In genomic region chr1:109890115-109890953, GRCh38 we compare ENCODE assay signal across 15 cellular contexts. TPM values are rescaled to one million over a fixed set of nuclear protein-coding genes. Genes with fewer than 3 reads are reported as not detected.
A peak's percentile ranks its signal among the peaks of the same experiment; 100 is the strongest.
DNase-seq lines count a peak whose midpoint lies in the region; ATAC-seq lines count a peak whose summit lies in the region.
"Had no signal": no experiment of that assay in that cellular context is flagged by ENCODE, and none has a peak within 500 bp of the region (broad histone marks: within the 10 kb centered on the region; RNA-seq: fewer than 3 reads in every experiment).

No MANE protein-coding gene starts in this region.

- no peak overlapping the region for H3K4me2 ChIP-seq in neuronal stem cell (ENCODE audit: insufficient read depth, low read length, poor library complexity, severe bottlenecking)

- H2BK5ac ChIP-seq in neuronal stem cell (ENCODE audit: low read length): no peak overlapping the region

- H4K8ac ChIP-seq in neuronal stem cell (ENCODE audit: low read depth, low read length): no peak overlapping the region

- no peak overlapping the region for H3K14ac ChIP-seq in neuronal stem cell (ENCODE audit: low read length)

- H3K9me3 ChIP-seq in neuronal stem cell (replicated peaks in 1 of 2; ENCODE audit: control insufficient read depth in 2 of 2, insufficient read depth in 1 of 2, low read depth in 1 of 2, low read length in 2 of 2) (no peaks in the 10 kb centered on the region), MG63 (no peaks in the 10 kb centered on the region)
- H3K9me3 ChIP-seq: thoracic aorta had no signal

- peak overlapping the region in 1 of 2 donors; percentile 80 for H3K27ac Mint-ChIP-seq in stimulated activated naive CD8-positive, alpha-beta T cell treated with anti-CD3 and anti-CD28 coated beads, Interleukin-15, amount 100 ng/mL, for 72 hours

- H3K27me3 Mint-ChIP-seq in activated T-cell treated with anti-CD3 and anti-CD28 coated beads, Interleukin-2, amount 50 U/mL, for 4 hours (ENCODE audit: low read depth): no peaks in the 10 kb centered on the region
- H3K27me3 Mint-ChIP-seq in stimulated activated naive CD8-positive, alpha-beta T cell treated with anti-CD3 and anti-CD28 coated beads, Interleukin-15, amount 100 ng/mL, for 72 hours: no peaks in the 10 kb centered on the region

- H3K23ac ChIP-seq in neuronal stem cell (ENCODE audit: low read depth, low read length, poor library complexity): no peak overlapping the region

- H3K36me3 ChIP-seq in neuronal stem cell (replicated peaks in 1 of 2; ENCODE audit: control insufficient read depth in 2 of 2, insufficient read depth in 2 of 2, low read length in 2 of 2) (no peaks in the 10 kb centered on the region), MG63 (no peaks in the 10 kb centered on the region)
- H3K36me3 ChIP-seq: thoracic aorta had no signal

- H3K4me3 Mint-ChIP-seq in activated T-cell treated with anti-CD3 and anti-CD28 coated beads, Interleukin-2, amount 50 U/mL, for 4 hours: peak overlapping the region; percentile 0
- no peak overlapping the region for H3K4me3 Mint-ChIP-seq in stimulated activated naive CD8-positive, alpha-beta T cell treated with anti-CD3 and anti-CD28 coated beads, Interleukin-15, amount 100 ng/mL, for 72 hours

- WGBS in neuronal stem cell (ENCODE audit: extremely low coverage in 2 of 2, insufficient read length in 2 of 2, insufficient replicate concordance in 1 of 2), 2 donors: no CpG with 5 or more reads among the region's 5 CpGs

- no peak overlapping the region for H4K91ac ChIP-seq in neuronal stem cell (ENCODE audit: low read depth, low read length, poor library complexity)

- no peak overlapping the region for H3K18ac ChIP-seq in neuronal stem cell (ENCODE audit: low read length)

- no peak overlapping the region for H2BK15ac ChIP-seq in neuronal stem cell (ENCODE audit: low read length)

- H2AFZ ChIP-seq in neuronal stem cell (ENCODE audit: low read length): peak overlapping the region; percentile 58

- H3K4ac ChIP-seq in neuronal stem cell (ENCODE audit: low read length): no peak overlapping the region

- no peak overlapping the region for H2BK12ac ChIP-seq in neuronal stem cell (ENCODE audit: low read length)

- no peak overlapping the region for H2AK5ac ChIP-seq in neuronal stem cell (ENCODE audit: low read depth, low read length)

- peaks cover 2 to 12% of the 10 kb centered on the region in 2 donors for H3K4me1 ChIP-seq in neuronal stem cell (ENCODE audit: control insufficient read depth in 2 of 2, insufficient read depth in 1 of 2, low read depth in 1 of 2, low read length in 2 of 2)

- no peak overlapping the region for H3K9ac ChIP-seq in neuronal stem cell (ENCODE audit: low read depth, low read length, poor library complexity)

- peaks cover 30% of the 10 kb centered on the region for H3K4me1 Mint-ChIP-seq in activated T-cell treated with anti-CD3 and anti-CD28 coated beads, Interleukin-2, amount 50 U/mL, for 4 hours (ENCODE audit: low read depth)
- H3K4me1 Mint-ChIP-seq in stimulated activated naive CD8-positive, alpha-beta T cell treated with anti-CD3 and anti-CD28 coated beads, Interleukin-15, amount 100 ng/mL, for 72 hours: peaks cover 27% of the 10 kb centered on the region

- no peaks in the 10 kb centered on the region for H3K79me1 ChIP-seq in neuronal stem cell (ENCODE audit: low read depth, low read length)

- no peak overlapping the region for H3K27ac ChIP-seq in neuronal stem cell (replicated peaks; ENCODE audit: low read length)
- H3K27ac ChIP-seq: HL-60, SK-N-MC, thoracic aorta had no signal

- H3K36me3 Mint-ChIP-seq in activated T-cell treated with anti-CD3 and anti-CD28 coated beads, Interleukin-2, amount 50 U/mL, for 4 hours (ENCODE audit: insufficient read depth): no peaks in the 10 kb centered on the region

- H2BK120ac ChIP-seq in neuronal stem cell (ENCODE audit: low read depth, low read length): no peak overlapping the region

- peak; percentile 94 to 95 for ATAC-seq in activated T-cell treated with anti-CD3 and anti-CD28 coated beads, Interleukin-2, amount 50 U/mL, for 4 hours
- peak; percentile 86 for ATAC-seq in stimulated activated naive CD8-positive, alpha-beta T cell treated with anti-CD3 and anti-CD28 coated beads, Interleukin-15, amount 100 ng/mL, for 72 hours
- ATAC-seq: HCT116 had no signal

- peak; percentile 78 for DNase-seq in activated naive CD4-positive, alpha-beta T cell treated with Interleukin-2 at 50 U/mL for 16 hours
- no peak for DNase-seq in activated naive CD4-positive, alpha-beta T cell (lab: John Stamatoyannopoulos, UW)
- DNase-seq in activated T-cell treated with anti-CD3 and anti-CD28 coated beads, Interleukin-2, amount 50 U/mL, for 4 hours: peak; percentile 27
- DNase-seq in neuronal stem cell (ENCODE audit: low spot score) (no peak), NCI-H510A (lab: John Stamatoyannopoulos, UW) (no peak), MG63 (no peak), NCI-H2171 (lab: John Stamatoyannopoulos, UW) (no peak)
- peak in 1 of 2 donors; percentile 43 for DNase-seq in stimulated activated naive CD8-positive, alpha-beta T cell treated with anti-CD3 and anti-CD28 coated beads, Interleukin-15, amount 100 ng/mL, for 72 hours
- DNase-seq: mammary epithelial cell, MV-4-11, NCI-H774 had no signal

- H3K4me3 ChIP-seq in neuronal stem cell (ENCODE audit: low read length in 2 of 2) (no peak overlapping the region), MG63 (no peak overlapping the region)
- H3K4me3 ChIP-seq: SK-N-MC, thoracic aorta had no signal

- H3K9me3 Mint-ChIP-seq in activated T-cell treated with anti-CD3 and anti-CD28 coated beads, Interleukin-2, amount 50 U/mL, for 4 hours: no peaks in the 10 kb centered on the region
- no peaks in the 10 kb centered on the region for H3K9me3 Mint-ChIP-seq in stimulated activated naive CD8-positive, alpha-beta T cell treated with anti-CD3 and anti-CD28 coated beads, Interleukin-15, amount 100 ng/mL, for 72 hours

- H3K27me3 ChIP-seq in neuronal stem cell (ENCODE audit: control insufficient read depth in 3 of 3, insufficient read depth in 3 of 3, low read depth in 1 of 3, low read length in 3 of 3): no peaks in the 10 kb centered on the region
- H3K27me3 ChIP-seq in MG63: no peaks in the 10 kb centered on the region

RNA-seq across cellular contexts. Expression of gene CSF1, which starts 20.3 kb away (rescaled TPM):
- total RNA-seq in activated T-cell treated with anti-CD3 and anti-CD28 coated beads, Interleukin-2, amount 50 U/mL, for 4 hours: 10 to 100 TPM; 76.2 to 81.9 (median 77.8) TPM
- 4.5 TPM for polyA plus RNA-seq in neuronal stem cell (2013, experiment 1 of 2)
- 4.4 TPM for polyA plus RNA-seq in neuronal stem cell (2013, experiment 2 of 2)
- 155 and 224 TPM in 2 replicates for total RNA-seq in MG63 (2014; rRNA removed; shearing (Covaris generic); ENCODE audit: low replicate concordance)

Comparison
In these comparisons a context has a peak if more than half of its experiments do, and no peak if none do; other contexts are left out.
1. DNase-seq: peak in activated naive CD4-positive, alpha-beta T cell treated with Interleukin-2 at 50 U/mL for 16 hours (single experiment) and activated T-cell treated with anti-CD3 and anti-CD28 coated beads, Interleukin-2, amount 50 U/mL, for 4 hours (single experiment); none in activated naive CD4-positive, alpha-beta T cell (0 of 4), neuronal stem cell (single experiment), NCI-H510A (single experiment), MG63 (single experiment) and NCI-H2171 (single experiment).